30 cellular contexts compared by ENCODE assay signal in genomic region chr17:52824542-52824941, GRCh38.
"Had no signal": no experiment of that assay in that cellular context is flagged by ENCODE, and none has a peak within 500 bp of the region (broad histone marks: within the 10 kb centered on the region; RNA-seq: fewer than 3 reads in every experiment).

No MANE protein-coding gene starts in this region.

- H3K79me2 ChIP-seq: parathyroid adenoma had no signal

- ATAC-seq: activated CD4-positive, CD25-positive, alpha-beta regulatory T cell treated with anti-CD3 and anti-CD28 coated beads, Interleukin-2, amount 50 U/mL, for 24 hours; body of pancreas; naive thymus-derived CD8-positive, alpha-beta T cell; stimulated activated naive CD8-positive, alpha-beta T cell treated with anti-CD3 and anti-CD28 coated beads, Interleukin-15, Interleukin-2, amounts not matched to agents 100 U/mL and 50 U/mL, for 24 hours; T-helper 17 cell had no signal

- H3K27me3 Mint-ChIP-seq: activated naive CD8-positive, alpha-beta T cell; T-helper 17 cell; type B pancreatic cell had no signal

- H2AFZ ChIP-seq: parathyroid adenoma had no signal

- H3K27me3 ChIP-seq: body of pancreas, esophagus squamous epithelium, vagina had no signal

- FAIRE-seq: colon, endometrium, islet of Langerhans had no signal

- H3K4me1 Mint-ChIP-seq: mesothelial cell of epicardium; naive thymus-derived CD8-positive, alpha-beta T cell; neural crest cell; T-helper 17 cell had no signal

- H3K4me3 Mint-ChIP-seq: activated naive CD8-positive, alpha-beta T cell; mesothelial cell of epicardium; naive thymus-derived CD8-positive, alpha-beta T cell; neural crest cell; T-helper 17 cell; type B pancreatic cell had no signal

- H3K9me3 ChIP-seq: body of pancreas, esophagus squamous epithelium, thoracic aorta, vagina had no signal

- H3K27ac ChIP-seq: body of pancreas, epithelial cell of prostate, esophagus squamous epithelium, parathyroid adenoma, thoracic aorta, vagina, WERI-Rb-1 had no signal

- H3K4me3 ChIP-seq: body of pancreas, esophagus squamous epithelium, thoracic aorta, vagina had no signal

- DNase-seq: activated CD4-positive, alpha-beta T cell treated with anti-CD3 and anti-CD28 coated beads for 48 hours; activated CD4-positive, alpha-beta T cell treated with anti-CD3 and anti-CD28 coated beads, Interleukin-2, amount 50 U/mL, for 48 hours; activated CD8-positive, alpha-beta memory T cell treated with anti-CD3 and anti-CD28 coated beads for 24 hours; activated effector memory CD4-positive, alpha-beta T cell treated with Interleukin-2 at 50 U/mL for 16 hours; activated naive CD4-positive, alpha-beta T cell treated with Interleukin-2 at 50 U/mL for 16 hours; aorta; body of pancreas; effector CD8-positive, alpha-beta T cell; esophagus squamous epithelium; foreskin melanocyte; naive thymus-derived CD8-positive, alpha-beta T cell; occipital lobe; right cardiac atrium; stimulated activated CD4-positive, alpha-beta T cell treated with anti-CD3 and anti-CD28 coated beads, Interleukin-2, amount 100 ng/mL, for 48 hours; stimulated activated naive CD8-positive, alpha-beta T cell treated with anti-CD3 and anti-CD28 coated beads, Interleukin-15, Interleukin-2, amounts not matched to agents 100 U/mL and 50 U/mL, for 24 hours; T-helper 17 cell; T1000; WERI-Rb-1 had no signal

- H3K36me3 ChIP-seq: esophagus squamous epithelium, thoracic aorta, vagina, WERI-Rb-1 had no signal

- H3K9me3 Mint-ChIP-seq: mesothelial cell of epicardium, neural crest cell, type B pancreatic cell had no signal

- H3K4me1 ChIP-seq: body of pancreas, esophagus squamous epithelium, parathyroid adenoma, vagina had no signal

- H3K9ac ChIP-seq: parathyroid adenoma had no signal

- H3K27ac Mint-ChIP-seq: activated naive CD8-positive, alpha-beta T cell; mesothelial cell of epicardium; naive thymus-derived CD8-positive, alpha-beta T cell; T-helper 17 cell; type B pancreatic cell had no signal

- H3K36me3 Mint-ChIP-seq: activated naive CD8-positive, alpha-beta T cell; mesothelial cell of epicardium; naive thymus-derived CD8-positive, alpha-beta T cell; type B pancreatic cell had no signal
